Comparison of ENCODE assay signal across 14 cellular contexts in the genomic region with DNA sequence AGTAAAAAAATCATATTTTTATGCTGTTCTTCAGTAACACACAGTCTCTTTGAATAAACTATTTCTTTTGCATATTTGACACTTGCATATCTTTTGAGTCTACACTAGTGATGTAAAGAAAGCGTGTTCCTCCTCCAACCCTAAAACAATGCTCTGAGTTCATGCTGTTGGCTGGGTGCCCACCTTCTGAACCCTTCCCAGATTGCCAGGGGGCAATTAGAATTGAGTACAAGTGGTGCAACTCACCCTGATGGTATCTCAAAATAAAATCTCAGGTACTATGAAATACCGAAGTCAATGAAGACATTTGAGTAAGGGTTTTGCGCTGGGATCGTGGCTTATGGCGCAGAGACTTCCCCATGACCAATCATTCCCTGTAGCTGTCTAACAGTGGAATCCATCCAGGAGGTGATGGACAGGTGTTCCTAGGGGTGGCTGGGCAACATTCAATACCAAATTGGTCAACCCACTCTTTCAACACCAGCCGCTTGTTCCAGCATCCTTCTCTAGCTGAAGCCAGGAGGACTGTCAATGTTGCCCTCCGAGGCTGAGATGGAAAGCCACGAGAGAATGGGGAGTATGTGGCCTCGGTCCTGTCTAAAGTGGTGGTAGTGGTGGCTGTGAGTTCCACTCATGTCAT.
"Had no signal": no experiment of that assay in that cellular context is flagged by ENCODE, and none has a peak within 500 bp of the region (broad histone marks: within the 10 kb centered on the region; RNA-seq: fewer than 3 reads in every experiment).

No MANE protein-coding gene starts in this region.

- H3K9me3 ChIP-seq: heart left ventricle, ovary, sigmoid colon, spleen, thoracic aorta had no signal

- DNase-seq: activated naive CD4-positive, alpha-beta T cell treated with Interleukin-2 at 50 U/mL for 16 hours; aorta; effector memory CD4-positive, alpha-beta T cell; foreskin melanocyte; heart left ventricle; naive B cell; ovary; sigmoid colon; spleen; stimulated activated CD4-positive, alpha-beta T cell treated with anti-CD3 and anti-CD28 coated beads, Interleukin-1b, Interleukin-23, amount 100 ng/mL, for 48 hours; T1000 had no signal

- H3K4me3 ChIP-seq: heart left ventricle, ovary, sigmoid colon, spleen, thoracic aorta had no signal

- H3K4me1 ChIP-seq: heart left ventricle, spleen had no signal

- ATAC-seq: activated CD4-positive, CD25-positive, alpha-beta regulatory T cell treated with anti-CD3 and anti-CD28 coated beads, Interleukin-2, amount 50 U/mL, for 24 hours; heart left ventricle; left lobe of liver had no signal

- H3K27me3 ChIP-seq: ovary, sigmoid colon had no signal

- H3K36me3 ChIP-seq: heart left ventricle, ovary, spleen, thoracic aorta had no signal

- H3K27ac ChIP-seq: heart left ventricle, ovary, sigmoid colon, spleen, thoracic aorta had no signal
